ENCODE assay signal across 2 cellular contexts in genomic region chr1:118957579-118957978, GRCh38. TPM values are rescaled to one million over a fixed set of nuclear protein-coding genes. Genes with fewer than 3 reads are reported as not detected.
"Had no signal": no experiment of that assay in that cellular context is flagged by ENCODE, and none has a peak within 500 bp of the region (broad histone marks: within the 10 kb centered on the region; RNA-seq: fewer than 3 reads in every experiment).

No MANE protein-coding gene starts in this region.

RNA-seq across cellular contexts. Expression of gene TBX15, which starts 30.6 kb away (rescaled TPM):
- total RNA-seq: H4 had no signal
- polyA plus RNA-seq: GM23338 had no signal
